15 cellular contexts compared by ENCODE assay signal in the genomic region with DNA sequence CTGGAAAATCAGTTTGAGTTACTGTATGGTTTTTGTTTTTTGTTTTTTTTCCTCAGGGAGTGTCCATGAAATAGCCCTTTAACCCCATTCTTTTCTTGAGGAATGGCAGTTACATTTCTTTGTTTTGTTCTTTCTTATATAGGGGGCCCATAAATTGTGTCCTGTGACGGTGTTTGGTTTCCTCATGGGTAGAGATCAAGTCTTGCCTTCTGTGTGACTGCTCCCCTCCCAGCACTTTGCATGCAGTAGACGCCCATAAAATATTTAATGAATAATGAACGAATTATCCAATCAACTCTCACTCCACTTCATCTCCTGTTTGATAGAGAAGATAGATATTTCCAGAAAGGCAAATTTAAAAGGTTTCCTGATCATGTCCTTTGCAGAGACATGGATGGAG.
"Had no signal": no experiment of that assay in that cellular context is flagged by ENCODE, and none has a peak within 500 bp of the region (broad histone marks: within the 10 kb centered on the region; RNA-seq: fewer than 3 reads in every experiment).

No MANE protein-coding gene starts in this region.

- H3K36me3 ChIP-seq: heart right ventricle, left ventricle myocardium inferior, neutrophil, right atrium auricular region, sigmoid colon, thyroid gland, upper lobe of left lung, uterus had no signal

- ATAC-seq: esophagus mucosa; heart right ventricle; naive thymus-derived CD8-positive, alpha-beta T cell had no signal

- H3K27ac ChIP-seq: heart right ventricle, left ventricle myocardium inferior, neutrophil, right atrium auricular region, sigmoid colon, skin epidermis, thyroid gland, upper lobe of left lung, uterus had no signal

- H3K9me3 ChIP-seq: heart right ventricle, left ventricle myocardium inferior, neutrophil, right atrium auricular region, sigmoid colon, thyroid gland, upper lobe of left lung, uterus had no signal

- H3K27me3 ChIP-seq: heart right ventricle, neutrophil, right atrium auricular region, sigmoid colon, thyroid gland, upper lobe of left lung, uterus had no signal

- DNase-seq: effector memory CD4-positive, alpha-beta T cell; heart right ventricle; hypothalamus; islet precursor cell; left ventricle myocardium inferior; naive thymus-derived CD8-positive, alpha-beta T cell; sigmoid colon; stimulated activated naive CD4-positive, alpha-beta T cell treated with Interleukin-2 at 50 U/mL for 16 hours; thyroid gland; upper lobe of left lung; uterus had no signal

- H3K4me3 ChIP-seq: heart right ventricle, left ventricle myocardium inferior, right atrium auricular region, sigmoid colon, skin epidermis, thyroid gland, upper lobe of left lung, uterus had no signal
